ENCODE assay signal across 8 cellular contexts in genomic region chr6:24283043-24283985, GRCh38.
DNase-seq lines count a peak whose midpoint lies in the region; ATAC-seq and TF ChIP-seq lines count a peak whose summit lies in the region.

No MANE protein-coding gene starts in this region.

- no peak overlapping the region for H3K27ac Mint-ChIP-seq in activated T-cell treated with anti-CD3 and anti-CD28 coated beads, Interleukin-2, amount 50 U/mL, for 24 hours
- peak overlapping the region; percentile 15 for H3K27ac Mint-ChIP-seq in neural crest cell (ENCODE audit: unreplicated experiment)

- ATAC-seq in GM21526 (IDR thresholded peaks at IDR 0.05; ENCODE audit: low FRiP score, unreplicated experiment) = peak; percentile 93

- no peaks in the 10 kb centered on the region for H3K36me3 Mint-ChIP-seq in activated T-cell treated with anti-CD3 and anti-CD28 coated beads, Interleukin-2, amount 50 U/mL, for 24 hours (ENCODE audit: low read depth)
- H3K36me3 Mint-ChIP-seq in neural crest cell (ENCODE audit: low read depth) = no peaks in the 10 kb centered on the region

- DNase-seq in Daoy (ENCODE audit: low read depth) = peak; percentile 87
- DNase-seq in HS-5 (ENCODE audit: low read depth) = peak; percentile 77
- DNase-seq in NCI-H748 (lab: John Stamatoyannopoulos, UW; ENCODE audit: unreplicated experiment) = peak; percentile 98
- DNase-seq in activated T-cell treated with anti-CD3 and anti-CD28 coated beads, Interleukin-2, amount 50 U/mL, for 24 hours = peak; percentile 35
- peak; percentile 59 for DNase-seq in fibroblast of the aortic adventitia (ENCODE audit: low read depth)
- DNase-seq in neural crest cell (ENCODE audit: low read depth, low spot score) = peak; percentile 64
- no peak for DNase-seq in cerebellar nuclear complex (lab: John Stamatoyannopoulos, UW)

- TF ChIP-seq CTCF in fibroblast of the aortic adventitia (IDR thresholded peaks at IDR 0.05; ENCODE audit: insufficient read depth, low read length) (peak; percentile 53), neural crest cell (conservative IDR thresholded peaks at IDR 0.05) (peak; percentile 85)

- H3K4me3 ChIP-seq in fibroblast of the aortic adventitia (ENCODE audit: low read depth, low read length) = no peak overlapping the region

- peaks cover 30% of the 10 kb centered on the region for H3K27me3 Mint-ChIP-seq in activated T-cell treated with anti-CD3 and anti-CD28 coated beads, Interleukin-2, amount 50 U/mL, for 24 hours
- H3K27me3 Mint-ChIP-seq in neural crest cell (ENCODE audit: low read depth) = peaks cover 5% of the 10 kb centered on the region

- H3K9me3 Mint-ChIP-seq in activated T-cell treated with anti-CD3 and anti-CD28 coated beads, Interleukin-2, amount 50 U/mL, for 24 hours = no peaks in the 10 kb centered on the region
- H3K9me3 Mint-ChIP-seq in neural crest cell = peaks cover 5% of the 10 kb centered on the region

- H3K4me3 Mint-ChIP-seq in activated T-cell treated with anti-CD3 and anti-CD28 coated beads, Interleukin-2, amount 50 U/mL, for 24 hours = no peak overlapping the region
- H3K4me3 Mint-ChIP-seq in neural crest cell = peak overlapping the region; percentile 86

- peaks cover 7% of the 10 kb centered on the region for H3K4me1 Mint-ChIP-seq in activated T-cell treated with anti-CD3 and anti-CD28 coated beads, Interleukin-2, amount 50 U/mL, for 24 hours (ENCODE audit: low read depth)
- peaks cover 12% of the 10 kb centered on the region for H3K4me1 Mint-ChIP-seq in neural crest cell

Comparison
In these comparisons a context has a peak if more than half of its experiments do, and no peak if none do; other contexts are left out.
1. DNase-seq: peak in Daoy (single experiment), HS-5 (single experiment), NCI-H748 (single experiment), activated T-cell treated with anti-CD3 and anti-CD28 coated beads, Interleukin-2, amount 50 U/mL, for 24 hours (single experiment), fibroblast of the aortic adventitia (single experiment) and neural crest cell (single experiment); none in cerebellar nuclear complex (0 of 2).